In genomic region chr6:43951063-43951755, GRCh38 we compare ENCODE assay signal across 7 cellular contexts.
DNase-seq lines count a peak whose midpoint lies in the region; ATAC-seq, FAIRE-seq and TF ChIP-seq lines count a peak whose summit lies in the region.

No MANE protein-coding gene starts in this region.

- ATAC-seq in GM18861 (IDR thresholded peaks at IDR 0.05; ENCODE audit: unreplicated experiment) (no peak), GM18909 (IDR thresholded peaks at IDR 0.05; ENCODE audit: poor library complexity, unreplicated experiment) (no peak), GM19351 (IDR thresholded peaks at IDR 0.05; ENCODE audit: unreplicated experiment) (no peak)

- no peaks in the 10 kb centered on the region for H3K27me3 ChIP-seq in bronchial epithelial cell (ENCODE audit: control insufficient read depth, insufficient read depth, low read length)

- no peak for FAIRE-seq in bronchial epithelial cell (lab: Jason Lieb, UNC)

- no peaks in the 10 kb centered on the region for H3K36me3 ChIP-seq in bronchial epithelial cell (ENCODE audit: control insufficient read depth, insufficient read depth, low read length)

- 80 to 91% methylated on average over 5 of the region's 5 CpGs for WGBS in lower leg skin, 2 donors

- DNase-seq in GM12864 (ENCODE audit: low read depth) (no peak), NCI-H2196 (lab: John Stamatoyannopoulos, UW; ENCODE audit: unreplicated experiment) (peak; percentile 44), bronchial epithelial cell (ENCODE audit: low read depth) (no peak), lower leg skin (ENCODE audit: low spot score in 2 of 2) (peak; percentile 8 to 84)

- no peak for TF ChIP-seq POLR2A in lower leg skin (IDR thresholded peaks at IDR 0.05)

- peak; percentile 35 for TF ChIP-seq CTCF in GM12864 (IDR thresholded peaks at IDR 0.05; ENCODE audit: low read depth, low read length, missing control alignments)
- TF ChIP-seq CTCF in bronchial epithelial cell (IDR thresholded peaks at IDR 0.05; ENCODE audit: insufficient read depth, low read length, severe bottlenecking): peak; percentile 38
- peak in 1 of 3 donors; percentile 42 for TF ChIP-seq CTCF in lower leg skin (IDR thresholded peaks at IDR 0.05)

- H3K4me3 ChIP-seq in GM12864 (ENCODE audit: low read depth, low read length) (no peak overlapping the region), bronchial epithelial cell (ENCODE audit: low read depth, low read length) (no peak overlapping the region), lower leg skin (ENCODE audit: low read depth, poor library complexity, severe bottlenecking) (no peak overlapping the region)

- intact Hi-C loops in lower leg skin (cut with DNase I; ENCODE audit: low total_unique reads): no loop called here

Comparison
In these comparisons a context has a peak if more than half of its experiments do, and no peak if none do; other contexts are left out.
1. DNase-seq: peak in NCI-H2196 (single experiment) and lower leg skin (2 of 2); none in GM12864 (single experiment) and bronchial epithelial cell (single experiment).